Comparison of ENCODE assay signal across 8 cellular contexts in the genomic region with DNA sequence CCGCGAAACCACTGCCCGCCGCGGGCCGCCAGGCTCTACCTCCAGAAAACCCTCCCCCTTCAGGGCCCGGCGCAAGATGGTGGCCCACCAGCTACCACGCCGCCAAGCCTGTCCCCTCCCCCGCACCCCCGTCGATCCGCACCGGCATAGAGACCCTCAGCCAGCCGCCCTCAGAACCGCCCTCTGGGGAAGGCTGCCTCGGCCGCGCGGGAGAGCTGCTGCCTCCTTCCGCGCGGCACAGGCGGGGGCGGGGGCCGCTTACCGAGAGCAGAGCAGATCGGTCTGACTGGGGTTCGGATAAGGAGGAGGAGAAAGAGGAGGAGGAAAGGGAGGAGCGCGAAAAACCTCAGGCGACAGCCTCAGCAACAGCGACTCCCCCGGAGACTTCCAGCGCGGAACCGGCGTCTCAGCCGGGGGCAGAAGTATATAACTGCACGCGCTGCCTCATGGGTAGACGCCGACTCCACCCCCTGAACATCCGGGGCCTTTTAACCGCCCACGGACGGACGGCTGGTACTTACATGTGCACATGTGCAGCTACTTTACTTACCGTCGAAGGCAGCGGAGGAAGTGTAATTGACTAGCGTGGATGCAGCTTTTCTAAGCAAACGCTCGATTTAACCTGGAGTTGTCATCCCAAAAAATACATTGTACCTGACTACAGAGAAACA. TPM values are rescaled to one million over a fixed set of nuclear protein-coding genes. Genes with fewer than 3 reads are reported as not detected.
DNase-seq lines count a peak whose midpoint lies in the region; ATAC-seq and TF ChIP-seq lines count a peak whose summit lies in the region.

A gene with protein sequence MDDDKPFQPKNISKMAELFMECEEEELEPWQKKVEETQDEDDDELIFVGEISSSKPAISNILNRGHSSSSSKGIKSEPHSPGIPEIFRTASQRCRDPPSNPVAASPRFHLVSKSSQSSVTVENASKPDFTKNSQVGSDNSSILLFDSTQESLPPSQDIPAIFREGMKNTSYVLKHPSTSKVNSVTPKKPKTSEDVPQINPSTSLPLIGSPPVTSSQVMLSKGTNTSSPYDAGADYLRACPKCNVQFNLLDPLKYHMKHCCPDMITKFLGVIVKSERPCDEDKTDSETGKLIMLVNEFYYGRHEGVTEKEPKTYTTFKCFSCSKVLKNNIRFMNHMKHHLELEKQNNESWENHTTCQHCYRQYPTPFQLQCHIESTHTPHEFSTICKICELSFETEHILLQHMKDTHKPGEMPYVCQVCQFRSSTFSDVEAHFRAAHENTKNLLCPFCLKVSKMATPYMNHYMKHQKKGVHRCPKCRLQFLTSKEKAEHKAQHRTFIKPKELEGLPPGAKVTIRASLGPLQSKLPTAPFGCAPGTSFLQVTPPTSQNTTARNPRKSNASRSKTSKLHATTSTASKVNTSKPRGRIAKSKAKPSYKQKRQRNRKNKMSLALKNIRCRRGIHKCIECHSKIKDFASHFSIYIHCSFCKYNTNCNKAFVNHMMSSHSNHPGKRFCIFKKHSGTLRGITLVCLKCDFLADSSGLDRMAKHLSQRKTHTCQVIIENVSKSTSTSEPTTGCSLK (minus strand): TSS at position 400 of the 671 bp plus-strand sequence. CDS start 8,450 bp downstream, outside the sequence.

- H3K27ac ChIP-seq in left lung, result peak within 1 kb of the TSS; percentile 65 to 79

- peaks cover 6% of the 10 kb centered on the region for H3K4me1 Mint-ChIP-seq in CD14-positive monocyte
- H3K4me1 Mint-ChIP-seq in activated CD4-positive, alpha-beta T cell treated with anti-CD3 and anti-CD28 coated beads, Interleukin-2, amount 10 ng/mL, durations not matched to agents 24 days and 14 days, result peaks cover 11% of the 10 kb centered on the region
- H3K4me1 Mint-ChIP-seq in dendritic cell treated with granulocyte-macrophage colony-stimulating factor and Interleukin-4, amounts not matched to agents 40 ng/mL and 50 ng/mL, for 4 days (ENCODE audit: low read depth), result no peaks in the 10 kb centered on the region

- ATAC-seq in GM19328 (IDR thresholded peaks at IDR 0.05; ENCODE audit: unreplicated experiment), result peak; percentile 93
- ATAC-seq in HG03469 (IDR thresholded peaks at IDR 0.05; ENCODE audit: unreplicated experiment), result peak; percentile 88
- ATAC-seq in left lung, result peak; percentile 97

- H3K27me3 Mint-ChIP-seq in CD14-positive monocyte (ENCODE audit: low read depth in 3 of 3), result peaks cover 0 to 11% (median 1%) of the 10 kb centered on the region in 3 donors
- peaks cover 6% of the 10 kb centered on the region for H3K27me3 Mint-ChIP-seq in activated CD4-positive, alpha-beta T cell treated with anti-CD3 and anti-CD28 coated beads, Interleukin-2, amount 10 ng/mL, durations not matched to agents 24 days and 14 days
- H3K27me3 Mint-ChIP-seq in dendritic cell treated with granulocyte-macrophage colony-stimulating factor and Interleukin-4, amounts not matched to agents 40 ng/mL and 50 ng/mL, for 4 days, result peaks cover 4% of the 10 kb centered on the region

- H3K4me1 ChIP-seq in left lung, result peaks cover 0 to 10% of the 10 kb centered on the region in 2 donors

- peak within 1 kb of the TSS; percentile 44 to 53 for H3K4me3 ChIP-seq in left lung

- no peak for TF ChIP-seq CTCF in CD14-positive monocyte (IDR thresholded peaks at IDR 0.05)
- no peak for TF ChIP-seq CTCF in left lung (IDR thresholded peaks at IDR 0.05)

- H3K9me3 ChIP-seq in left lung, result no peaks in the 10 kb centered on the region

- H3K36me3 Mint-ChIP-seq in CD14-positive monocyte, result no peaks in the 10 kb centered on the region
- peaks cover 1% of the 10 kb centered on the region for H3K36me3 Mint-ChIP-seq in activated CD4-positive, alpha-beta T cell treated with anti-CD3 and anti-CD28 coated beads, Interleukin-2, amount 10 ng/mL, durations not matched to agents 24 days and 14 days (ENCODE audit: low read depth)
- peaks cover 7% of the 10 kb centered on the region for H3K36me3 Mint-ChIP-seq in dendritic cell treated with granulocyte-macrophage colony-stimulating factor and Interleukin-4, amounts not matched to agents 40 ng/mL and 50 ng/mL, for 4 days (ENCODE audit: low read depth)

- peak within 1 kb of the TSS; percentile 90 to 91 for H3K4me3 Mint-ChIP-seq in CD14-positive monocyte
- peak within 1 kb of the TSS; percentile 86 for H3K4me3 Mint-ChIP-seq in activated CD4-positive, alpha-beta T cell treated with anti-CD3 and anti-CD28 coated beads, Interleukin-2, amount 10 ng/mL, durations not matched to agents 24 days and 14 days
- peak within 1 kb of the TSS; percentile 95 for H3K4me3 Mint-ChIP-seq in dendritic cell treated with granulocyte-macrophage colony-stimulating factor and Interleukin-4, amounts not matched to agents 40 ng/mL and 50 ng/mL, for 4 days

- no peaks in the 10 kb centered on the region for H3K36me3 ChIP-seq in left lung

- no peaks in the 10 kb centered on the region for H3K27me3 ChIP-seq in left lung

- H3K27ac Mint-ChIP-seq in CD14-positive monocyte, result peak within 1 kb of the TSS; percentile 67 to 89 (median 78)
- peak within 1 kb of the TSS; percentile 88 for H3K27ac Mint-ChIP-seq in activated CD4-positive, alpha-beta T cell treated with anti-CD3 and anti-CD28 coated beads, Interleukin-2, amount 10 ng/mL, durations not matched to agents 24 days and 14 days
- peak within 1 kb of the TSS; percentile 86 for H3K27ac Mint-ChIP-seq in dendritic cell treated with granulocyte-macrophage colony-stimulating factor and Interleukin-4, amounts not matched to agents 40 ng/mL and 50 ng/mL, for 4 days

- intact Hi-C loops in CD14-positive monocyte (cut with micrococcal nuclease), result no loop called here
- intact Hi-C loops in activated CD4-positive, alpha-beta T cell treated with anti-CD3 and anti-CD28 coated beads, Interleukin-2, amount 10 ng/mL, durations not matched to agents 24 days and 14 days (cut with micrococcal nuclease), result loop anchor here (1.0 to 2.0 kb wide), 5 partner anchors 13 to 182 kb away; partner anchors contain the start of genes AIFM1 and SLC25A14
- intact Hi-C loops in dendritic cell treated with granulocyte-macrophage colony-stimulating factor and Interleukin-4, amounts not matched to agents 40 ng/mL and 50 ng/mL, for 4 days (cut with micrococcal nuclease), result loop anchor here (5.0 kb wide), 1 partner anchor 69 kb away; the partner anchor contains the start of gene SLC25A14
- intact Hi-C loops in left lung (cut with DNase I), result no loop called here

- H3K9me3 Mint-ChIP-seq in CD14-positive monocyte, result peaks cover 0 to 20% (median 7%) of the 10 kb centered on the region in 7 donors
- H3K9me3 Mint-ChIP-seq in activated CD4-positive, alpha-beta T cell treated with anti-CD3 and anti-CD28 coated beads, Interleukin-2, amount 10 ng/mL, durations not matched to agents 24 days and 14 days, result no peaks in the 10 kb centered on the region
- no peaks in the 10 kb centered on the region for H3K9me3 Mint-ChIP-seq in dendritic cell treated with granulocyte-macrophage colony-stimulating factor and Interleukin-4, amounts not matched to agents 40 ng/mL and 50 ng/mL, for 4 days

- DNase-seq in CD14-positive monocyte (ENCODE audit: low spot score), result peak; percentile 87
- peak; percentile 68 for DNase-seq in NCI-H524 treated with DMSO at 0.1 percent for 48 hours (lab: John Stamatoyannopoulos, UW)
- DNase-seq in activated CD4-positive, alpha-beta T cell treated with anti-CD3 and anti-CD28 coated beads, Interleukin-2, amount 10 ng/mL, durations not matched to agents 24 days and 14 days, result peak; percentile 96
- peak; percentile 88 to 93 for DNase-seq in left lung
- peak; percentile 89 for DNase-seq in stimulated activated CD4-positive, alpha-beta T cell treated with anti-CD3 and anti-CD28 coated beads, Interleukin-2, amount 100 ng/mL, for 4 hours (ENCODE audit: low read depth)

RNA-seq across cellular contexts. Expression of the gene that starts here (rescaled TPM):
- 1 to 10 TPM in 1 of 2 donors, under 1 TPM in 1; 0.66 to 1.3 TPM for polyA plus RNA-seq in CD14-positive monocyte
- total RNA-seq in activated CD4-positive, alpha-beta T cell treated with anti-CD3 and anti-CD28 coated beads, Interleukin-2, amount 10 ng/mL, durations not matched to agents 24 days and 14 days, result 6.0 and 7.5 TPM in 2 replicates
- total RNA-seq in left lung, result 1 to 10 TPM; 3.9 to 4.3 TPM

Comparison
In these comparisons a context has a peak if more than half of its experiments do, and no peak if none do; other contexts are left out.
1. Peak in every context shown above with its lines: DNase-seq, ATAC-seq, H3K4me3 ChIP-seq and H3K27ac ChIP-seq.
2. intact Hi-C loops: an anchor here in activated CD4-positive, alpha-beta T cell treated with anti-CD3 and anti-CD28 coated beads, Interleukin-2, amount 10 ng/mL, durations not matched to agents 24 days and 14 days (1.0 to 2.0 kb wide) and dendritic cell treated with granulocyte-macrophage colony-stimulating factor and Interleukin-4, amounts not matched to agents 40 ng/mL and 50 ng/mL, for 4 days (5.0 kb wide); none called in CD14-positive monocyte and left lung.